In the genomic region with DNA sequence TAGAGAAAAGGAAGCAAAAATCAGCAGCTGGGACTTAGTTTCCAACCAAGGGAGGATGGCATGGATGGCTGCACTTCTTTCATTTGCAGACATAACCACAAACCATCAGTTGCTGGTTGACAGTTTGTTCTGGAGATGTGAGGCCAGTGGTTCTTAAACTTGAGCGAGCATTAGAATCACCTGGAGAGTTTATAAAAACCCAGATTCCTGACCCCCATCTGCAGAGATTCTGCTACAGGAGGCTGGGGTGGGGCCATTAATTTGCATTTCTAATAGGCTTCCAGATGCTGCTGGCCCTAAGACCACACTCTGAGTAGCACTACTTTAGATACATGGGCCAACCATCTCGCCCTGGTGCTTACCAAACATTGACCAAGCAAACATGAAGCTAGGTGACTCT, we compare ENCODE assay signal across 20 cellular contexts.
A peak's percentile ranks its signal among the peaks of the same experiment; 100 is the strongest.
DNase-seq lines count a peak whose midpoint lies in the region; ATAC-seq and TF ChIP-seq lines count a peak whose summit lies in the region.
"Had no signal": no experiment of that assay in that cellular context is flagged by ENCODE, and none has a peak within 500 bp of the region (broad histone marks: within the 10 kb centered on the region; RNA-seq: fewer than 3 reads in every experiment).

No MANE protein-coding gene starts in this region.

- no peaks in the 10 kb centered on the region for H4K20me1 ChIP-seq in GM23338 (replicated peaks; ENCODE audit: insufficient read depth)

- H3K36me3 Mint-ChIP-seq in immature natural killer cell (peaks cover 0 to 3% (median 0%) of the 10 kb centered on the region in 3 donors), GM23338 (ENCODE audit: low read depth) (no peaks in the 10 kb centered on the region)
- H3K36me3 Mint-ChIP-seq: CD4-positive, CD25-positive, alpha-beta regulatory T cell had no signal

- H3K9me3 ChIP-seq in effector memory CD4-positive, alpha-beta T cell (ENCODE audit: control insufficient read depth, low read length): no peaks in the 10 kb centered on the region
- no peaks in the 10 kb centered on the region for H3K9me3 ChIP-seq in colonic mucosa
- H3K9me3 ChIP-seq: stomach had no signal

- no peaks in the 10 kb centered on the region for H3K79me2 ChIP-seq in GM23338 (replicated peaks; ENCODE audit: insufficient read depth)

- no peaks in the 10 kb centered on the region for H3K36me3 ChIP-seq in effector memory CD4-positive, alpha-beta T cell (ENCODE audit: control insufficient read depth, insufficient read depth, low read length)
- H3K36me3 ChIP-seq in colonic mucosa (no peaks in the 10 kb centered on the region), GM23338 (ENCODE audit: insufficient read depth) (no peaks in the 10 kb centered on the region)
- H3K36me3 ChIP-seq: stomach had no signal

- H3K9me3 Mint-ChIP-seq in immature natural killer cell: no peaks in the 10 kb centered on the region
- H3K9me3 Mint-ChIP-seq in GM23338: no peaks in the 10 kb centered on the region
- H3K9me3 Mint-ChIP-seq: CD4-positive, CD25-positive, alpha-beta regulatory T cell; effector memory CD8-positive, alpha-beta T cell had no signal

- no peaks in the 10 kb centered on the region for H3F3A ChIP-seq in GM23338 (replicated peaks; ENCODE audit: low read depth)

- no peak overlapping the region for H3K4me3 ChIP-seq in effector memory CD4-positive, alpha-beta T cell (ENCODE audit: insufficient read depth, low read depth, low read length, poor library complexity, severe bottlenecking)
- H3K4me3 ChIP-seq in colonic mucosa (no peak overlapping the region), GM23338 (no peak overlapping the region)
- H3K4me3 ChIP-seq: stomach had no signal

- DNase-seq in immature natural killer cell (no peak), colonic mucosa (no peak), GM23338 (ENCODE audit: low spot score) (no peak)
- DNase-seq in effector memory CD4-positive, alpha-beta T cell: no peak
- DNase-seq: activated CD8-positive, alpha-beta T cell treated with anti-CD3 and anti-CD28 coated beads, Interleukin-2, amount 10 ng/mL, durations not matched to agents 7 days and 5 days; activated naive CD4-positive, alpha-beta T cell; CD4-positive, CD25-positive, alpha-beta regulatory T cell; effector memory CD8-positive, alpha-beta T cell; foreskin fibroblast; GDM1; H7; NCI-H1930; NCI-H69; occipital lobe; RPMI8226; stomach; T-helper 9 cell had no signal

- peaks cover 15% of the 10 kb centered on the region for H3K4me1 ChIP-seq in effector memory CD4-positive, alpha-beta T cell (ENCODE audit: control insufficient read depth, insufficient read depth, low read length, poor library complexity, severe bottlenecking)
- H3K4me1 ChIP-seq in colonic mucosa (peaks cover 6% of the 10 kb centered on the region), GM23338 (ENCODE audit: insufficient read depth) (peaks cover 14% of the 10 kb centered on the region)

- peak overlapping the region in 4 of 6 donors; percentile 11 to 73 (median 48) for H3K27ac Mint-ChIP-seq in immature natural killer cell
- no peak overlapping the region for H3K27ac Mint-ChIP-seq in GM23338
- H3K27ac Mint-ChIP-seq: activated CD8-positive, alpha-beta T cell treated with anti-CD3 and anti-CD28 coated beads, Interleukin-2, amount 10 ng/mL, durations not matched to agents 7 days and 5 days; CD4-positive, CD25-positive, alpha-beta regulatory T cell; effector memory CD8-positive, alpha-beta T cell had no signal

- no peak for TF ChIP-seq CTCF in colonic mucosa (IDR thresholded peaks at IDR 0.05)
- TF ChIP-seq CTCF in GM23338 (conservative IDR thresholded peaks at IDR 0.05; ENCODE audit: low read depth in 2 of 2): no peak

- ATAC-seq in GM18858 (IDR thresholded peaks at IDR 0.05; ENCODE audit: unreplicated experiment) (peak; percentile 31), GM21619 (IDR thresholded peaks at IDR 0.05; ENCODE audit: unreplicated experiment) (peak; percentile 30), HG03196 (IDR thresholded peaks at IDR 0.05; ENCODE audit: unreplicated experiment) (peak; percentile 33), GM23338 (no peak)
- ATAC-seq: activated CD8-positive, alpha-beta T cell treated with anti-CD3 and anti-CD28 coated beads, Interleukin-2, amount 10 ng/mL, durations not matched to agents 7 days and 5 days; effector memory CD8-positive, alpha-beta T cell had no signal

- peaks cover 0 to 5% (median 0%) of the 10 kb centered on the region in 3 donors for H3K27me3 Mint-ChIP-seq in immature natural killer cell (ENCODE audit: low read depth in 3 of 3)
- H3K27me3 Mint-ChIP-seq in GM23338 (ENCODE audit: insufficient read depth, low read depth, poor library complexity): peaks cover 5% of the 10 kb centered on the region
- H3K27me3 Mint-ChIP-seq: CD4-positive, CD25-positive, alpha-beta regulatory T cell; effector memory CD8-positive, alpha-beta T cell had no signal

- H3K27me3 ChIP-seq in effector memory CD4-positive, alpha-beta T cell (replicated peaks; ENCODE audit: control insufficient read depth, insufficient read depth, low read length, poor library complexity, severe bottlenecking): no peaks in the 10 kb centered on the region
- H3K27me3 ChIP-seq in colonic mucosa: no peaks in the 10 kb centered on the region
- no peaks in the 10 kb centered on the region for H3K27me3 ChIP-seq in GM23338 (ENCODE audit: insufficient read depth)
- H3K27me3 ChIP-seq: stomach had no signal

- no peak overlapping the region for H3K4me2 ChIP-seq in GM23338

- H3K9me2 ChIP-seq in GM23338 (ENCODE audit: insufficient read depth): no peaks in the 10 kb centered on the region

- H3K4me3 Mint-ChIP-seq in immature natural killer cell: no peak overlapping the region
- no peak overlapping the region for H3K4me3 Mint-ChIP-seq in GM23338
- H3K4me3 Mint-ChIP-seq: activated CD8-positive, alpha-beta T cell treated with anti-CD3 and anti-CD28 coated beads, Interleukin-2, amount 10 ng/mL, durations not matched to agents 7 days and 5 days; CD4-positive, CD25-positive, alpha-beta regulatory T cell; effector memory CD8-positive, alpha-beta T cell had no signal

- no peak overlapping the region for H3K27ac ChIP-seq in effector memory CD4-positive, alpha-beta T cell (ENCODE audit: insufficient read depth, low read length, poor library complexity, severe bottlenecking)
- H3K27ac ChIP-seq in colonic mucosa: no peak overlapping the region
- no peak overlapping the region for H3K27ac ChIP-seq in GM23338 (ENCODE audit: low read depth)
- H3K27ac ChIP-seq: stomach had no signal

- H3K4me1 Mint-ChIP-seq in immature natural killer cell (peaks cover 30 to 43% of the 10 kb centered on the region in 2 donors), GM23338 (peaks cover 36% of the 10 kb centered on the region)

- no peak overlapping the region for H3K9ac ChIP-seq in colonic mucosa (ENCODE audit: low read depth in 2 of 2, low read length in 2 of 2)

- no peak overlapping the region for H2AFZ ChIP-seq in GM23338

- intact Hi-C loops in colonic mucosa (cut with DNase I): no loop called here

TF ChIP-seq in GM23338, 12 proteins besides CTCF, POLR2A, EP300 and RAD21 (continues in another document):
- TF ChIP-seq, protein P1, sequence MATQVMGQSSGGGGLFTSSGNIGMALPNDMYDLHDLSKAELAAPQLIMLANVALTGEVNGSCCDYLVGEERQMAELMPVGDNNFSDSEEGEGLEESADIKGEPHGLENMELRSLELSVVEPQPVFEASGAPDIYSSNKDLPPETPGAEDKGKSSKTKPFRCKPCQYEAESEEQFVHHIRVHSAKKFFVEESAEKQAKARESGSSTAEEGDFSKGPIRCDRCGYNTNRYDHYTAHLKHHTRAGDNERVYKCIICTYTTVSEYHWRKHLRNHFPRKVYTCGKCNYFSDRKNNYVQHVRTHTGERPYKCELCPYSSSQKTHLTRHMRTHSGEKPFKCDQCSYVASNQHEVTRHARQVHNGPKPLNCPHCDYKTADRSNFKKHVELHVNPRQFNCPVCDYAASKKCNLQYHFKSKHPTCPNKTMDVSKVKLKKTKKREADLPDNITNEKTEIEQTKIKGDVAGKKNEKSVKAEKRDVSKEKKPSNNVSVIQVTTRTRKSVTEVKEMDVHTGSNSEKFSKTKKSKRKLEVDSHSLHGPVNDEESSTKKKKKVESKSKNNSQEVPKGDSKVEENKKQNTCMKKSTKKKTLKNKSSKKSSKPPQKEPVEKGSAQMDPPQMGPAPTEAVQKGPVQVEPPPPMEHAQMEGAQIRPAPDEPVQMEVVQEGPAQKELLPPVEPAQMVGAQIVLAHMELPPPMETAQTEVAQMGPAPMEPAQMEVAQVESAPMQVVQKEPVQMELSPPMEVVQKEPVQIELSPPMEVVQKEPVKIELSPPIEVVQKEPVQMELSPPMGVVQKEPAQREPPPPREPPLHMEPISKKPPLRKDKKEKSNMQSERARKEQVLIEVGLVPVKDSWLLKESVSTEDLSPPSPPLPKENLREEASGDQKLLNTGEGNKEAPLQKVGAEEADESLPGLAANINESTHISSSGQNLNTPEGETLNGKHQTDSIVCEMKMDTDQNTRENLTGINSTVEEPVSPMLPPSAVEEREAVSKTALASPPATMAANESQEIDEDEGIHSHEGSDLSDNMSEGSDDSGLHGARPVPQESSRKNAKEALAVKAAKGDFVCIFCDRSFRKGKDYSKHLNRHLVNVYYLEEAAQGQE (IDR thresholded peaks at IDR 0.05; ENCODE audit: unreplicated experiment): no peak
- no peak for TF ChIP-seq JUNB (IDR thresholded peaks at IDR 0.05; ENCODE audit: unreplicated experiment)
